ENCODE assay signal across 1 cellular context in the genomic region with DNA sequence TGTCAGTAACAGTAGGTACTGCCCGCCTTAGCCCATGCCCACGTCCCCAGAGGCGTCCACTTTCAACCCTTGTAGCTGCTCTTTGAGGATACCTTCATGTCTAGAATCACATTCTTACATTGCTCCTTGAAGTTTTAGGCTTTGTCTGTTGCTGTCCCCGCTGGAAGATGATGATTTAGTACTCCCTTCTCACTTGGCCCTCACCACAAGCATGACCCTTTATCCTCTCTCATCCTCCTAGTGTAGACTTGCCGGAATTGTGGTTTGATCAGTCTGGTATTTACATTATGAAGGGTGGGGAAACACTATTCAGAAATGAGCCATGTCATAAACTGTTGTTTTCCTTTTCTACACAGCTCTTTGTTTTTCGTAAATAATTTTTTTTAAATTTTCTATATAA.
TF ChIP-seq lines count a peak whose summit lies in the region.

No MANE protein-coding gene starts in this region.

TF ChIP-seq in IMR-90, 13 proteins besides CTCF, POLR2A, EP300 and RAD21:
- TF ChIP-seq RFX5 (IDR thresholded peaks at IDR 0.05; ENCODE audit: low read depth, low read length), result no peak
- no peak for TF ChIP-seq FOS (IDR thresholded peaks at IDR 0.05; ENCODE audit: low read depth, low read length)
- no peak for TF ChIP-seq BHLHE40 (IDR thresholded peaks at IDR 0.05; ENCODE audit: low read depth, low read length)
- TF ChIP-seq SMC3 (IDR thresholded peaks at IDR 0.05; ENCODE audit: low read depth, low read length), result no peak
- no peak for TF ChIP-seq CHD1 (IDR thresholded peaks at IDR 0.05; ENCODE audit: low read depth, low read length)
- no peak for TF ChIP-seq CEBPB (IDR thresholded peaks at IDR 0.05; ENCODE audit: low read depth, low read length)
